ENCODE assay signal across 8 cellular contexts in genomic region chr2:219155054-219155644, GRCh38. TPM values are rescaled to one million over a fixed set of nuclear protein-coding genes. Genes with fewer than 3 reads are reported as not detected.
A peak's percentile ranks its signal among the peaks of the same experiment; 100 is the strongest.
DNase-seq lines count a peak whose midpoint lies in the region; ATAC-seq and TF ChIP-seq lines count a peak whose summit lies in the region.

No MANE protein-coding gene starts in this region.

- no peaks in the 10 kb centered on the region for H3K9me3 Mint-ChIP-seq in activated CD4-positive, alpha-beta T cell treated with anti-CD3 and anti-CD28 coated beads for 36 hours (ENCODE audit: low read depth)

- CTCF ChIA-PET in activated CD4-positive, alpha-beta T cell treated with anti-CD3 and anti-CD28 coated beads for 36 hours (lab: Charles Lee), result interaction anchor here (0.5 to 10.4 kb wide), 45 partner anchors 11 to 1613 kb away, joined by 3 to 125 read pairs (median 4); partner anchors contain the start of genes CFAP65, CNPPD1, DNAJB2 and IHH
- CTCF ChIA-PET in PC-9 (lab: Charles Lee) (interaction anchor here (0.8 to 2.5 kb wide), 10 partner anchors 77 to 175 kb away, joined by 3 to 22 read pairs (median 4); no protein-coding TSS in a partner anchor), mammary epithelial cell (lab: Charles Lee; ENCODE audit: low non-redundant PET) (interaction anchor here (0.5 to 1.2 kb wide), 8 partner anchors 37 to 588 kb away, joined by 3 to 11 read pairs (median 4); no protein-coding TSS in a partner anchor)

- H3K27ac Mint-ChIP-seq in activated CD4-positive, alpha-beta T cell treated with anti-CD3 and anti-CD28 coated beads for 36 hours, result no peak overlapping the region

- no peaks in the 10 kb centered on the region for H3K9me2 ChIP-seq in PC-9 (ENCODE audit: insufficient read depth)

- no peak overlapping the region for H3K9ac ChIP-seq in mammary epithelial cell (ENCODE audit: insufficient read depth, low read length)

- 5% methylated on average over 4 of the region's 4 CpGs for WGBS in mammary epithelial cell (ENCODE audit: low coverage, missing lambda C conversion rate)

- H3K36me3 Mint-ChIP-seq in activated CD4-positive, alpha-beta T cell treated with anti-CD3 and anti-CD28 coated beads for 36 hours (ENCODE audit: low read depth), result peaks cover 20% of the 10 kb centered on the region

- peaks cover 9% of the 10 kb centered on the region; the same call in 1 of the 2 replicates for H3F3A ChIP-seq in PC-9 (ENCODE audit: insufficient read depth, low read depth)

- H3K4me1 ChIP-seq in PC-9 (replicated peaks; ENCODE audit: insufficient read depth) (no peaks in the 10 kb centered on the region), mammary epithelial cell (ENCODE audit: insufficient read depth, low read length) (peaks cover 9% of the 10 kb centered on the region), thoracic aorta (ENCODE audit: control insufficient read depth in 1 of 2, low read depth in 2 of 2) (peaks cover 4 to 5% of the 10 kb centered on the region in 2 donors)

- peak; percentile 47 for DNase-seq in activated CD4-positive, alpha-beta T cell treated with anti-CD3 and anti-CD28 coated beads for 36 hours
- DNase-seq in activated CD4-positive, alpha-beta T cell treated with anti-CD3 and anti-CD28 coated beads for 1 hour, result no peak
- DNase-seq in LHCN-M2 (ENCODE audit: low read depth), result peak; percentile 71
- peak in 1 of 2 experiments; percentile 12 for DNase-seq in PC-9
- DNase-seq in mammary epithelial cell, result peak; percentile 54
- DNase-seq in kidney epithelial cell (ENCODE audit: low read depth), result no peak
- no peak for DNase-seq in thoracic aorta (ENCODE audit: low spot score)

- H3K27ac ChIP-seq in PC-9 (no peak overlapping the region), mammary epithelial cell (ENCODE audit: insufficient read depth, low read depth, low read length) (no peak overlapping the region), thoracic aorta (no peak overlapping the region)

- no peaks in the 10 kb centered on the region for H3K27me3 Mint-ChIP-seq in activated CD4-positive, alpha-beta T cell treated with anti-CD3 and anti-CD28 coated beads for 36 hours

- TF ChIP-seq CTCF in PC-9 (conservative IDR thresholded peaks at IDR 0.05), result peak; percentile 81
- peak; percentile 23 to 61 for TF ChIP-seq CTCF in mammary epithelial cell (conservative IDR thresholded peaks at IDR 0.05 in 1 of 2, IDR thresholded peaks at IDR 0.05 in 1 of 2; ENCODE audit: extremely low read depth in 1 of 2, insufficient read depth in 1 of 2, low read depth in 1 of 2, low read length in 2 of 2)
- TF ChIP-seq CTCF in kidney epithelial cell (IDR thresholded peaks at IDR 0.05; ENCODE audit: insufficient read depth, low read length, poor library complexity, severe bottlenecking), result peak; percentile 39
- peak; percentile 51 for TF ChIP-seq CTCF in thoracic aorta (IDR thresholded peaks at IDR 0.05)

- no peaks in the 10 kb centered on the region for H3K27me3 ChIP-seq in PC-9 (ENCODE audit: insufficient read depth, low read depth)
- no peaks in the 10 kb centered on the region for H3K27me3 ChIP-seq in mammary epithelial cell (ENCODE audit: insufficient read depth, low read length)
- no peaks in the 10 kb centered on the region for H3K27me3 ChIP-seq in kidney epithelial cell (ENCODE audit: control insufficient read depth, insufficient read depth, low read length)
- no peaks in the 10 kb centered on the region for H3K27me3 ChIP-seq in thoracic aorta (replicated peaks; ENCODE audit: insufficient read depth)

- no peaks in the 10 kb centered on the region for H3K36me3 ChIP-seq in PC-9 (ENCODE audit: low read depth)
- H3K36me3 ChIP-seq in mammary epithelial cell (ENCODE audit: insufficient read depth, low read length), result peaks cover 3% of the 10 kb centered on the region
- no peaks in the 10 kb centered on the region for H3K36me3 ChIP-seq in kidney epithelial cell (ENCODE audit: control insufficient read depth, insufficient read depth, low read length)
- H3K36me3 ChIP-seq in thoracic aorta, result no peaks in the 10 kb centered on the region

- POLR2A ChIA-PET in activated CD4-positive, alpha-beta T cell treated with anti-CD3 and anti-CD28 coated beads for 36 hours (lab: Charles Lee), result no interaction called here
- POLR2A ChIA-PET in PC-9 (lab: Charles Lee; ENCODE audit: unreplicated experiment), result interaction anchor here (1.2 kb wide), 1 partner anchor 125 kb away, joined by 4 read pairs; no protein-coding TSS in a partner anchor

- dilution Hi-C loops in mammary epithelial cell (cut with HindIII; ENCODE audit: low sequenced_read_pairs), result no loop called here

- H4K20me1 ChIP-seq in PC-9 (ENCODE audit: insufficient read depth) (no peaks in the 10 kb centered on the region), mammary epithelial cell (ENCODE audit: insufficient read depth, low read length) (no peaks in the 10 kb centered on the region)

- H3K9me3 ChIP-seq in PC-9 (ENCODE audit: insufficient read depth, low read depth) (no peaks in the 10 kb centered on the region), mammary epithelial cell (replicated peaks; ENCODE audit: insufficient read depth, low read length) (no peaks in the 10 kb centered on the region), thoracic aorta (no peaks in the 10 kb centered on the region)

- no peak overlapping the region for H3K4me3 Mint-ChIP-seq in activated CD4-positive, alpha-beta T cell treated with anti-CD3 and anti-CD28 coated beads for 36 hours

- intact Hi-C loops in activated CD4-positive, alpha-beta T cell treated with anti-CD3 and anti-CD28 coated beads for 36 hours (cut with DNase I, micrococcal nuclease), result loop anchor here (1.0 to 5.0 kb wide), 4 partner anchors 97 to 303 kb away; no protein-coding TSS in a partner anchor
- intact Hi-C loops in PC-9 (cut with micrococcal nuclease; ENCODE audit: unreplicated experiment), result loop anchor here (1.0 to 5.0 kb wide), 4 partner anchors 97 to 302 kb away; no protein-coding TSS in a partner anchor
- intact Hi-C loops in mammary epithelial cell (cut with micrococcal nuclease), result loop anchor here (1.0 kb wide), 5 partner anchors 82 to 159 kb away; no protein-coding TSS in a partner anchor

- H3K4me1 Mint-ChIP-seq in activated CD4-positive, alpha-beta T cell treated with anti-CD3 and anti-CD28 coated beads for 36 hours, result peaks cover 6% of the 10 kb centered on the region

- H3K4me2 ChIP-seq in PC-9, result no peak overlapping the region
- no peak overlapping the region for H3K4me2 ChIP-seq in mammary epithelial cell (ENCODE audit: insufficient read depth, low read depth, low read length)

- H3K79me2 ChIP-seq in PC-9 (ENCODE audit: low read depth), result no peaks in the 10 kb centered on the region
- H3K79me2 ChIP-seq in mammary epithelial cell (ENCODE audit: insufficient read depth, low read length), result no peaks in the 10 kb centered on the region

- H3K4me3 ChIP-seq in PC-9 (no peak overlapping the region), mammary epithelial cell (replicated peaks in 1 of 3; ENCODE audit: insufficient read depth in 1 of 3, low read depth in 2 of 3, low read length in 3 of 3) (no peak overlapping the region), kidney epithelial cell (ENCODE audit: low read depth, low read length) (no peak overlapping the region), thoracic aorta (no peak overlapping the region)

- BruUV-seq in PC-9 (replicated peaks; lab: Mats Ljungman, UMichigan) (no TSS peak), mammary epithelial cell (replicated peaks; lab: Mats Ljungman, UMichigan) (no TSS peak)

- in situ Hi-C loops in mammary epithelial cell (cut with MboI; ENCODE audit: low sequenced_read_pairs in 2 of 2), result loop anchor here in 1 of 2 donors (10.0 kb wide), 1 partner anchor 130 kb away; no protein-coding TSS in a partner anchor

- no peak overlapping the region for H2AFZ ChIP-seq in PC-9
- H2AFZ ChIP-seq in mammary epithelial cell (ENCODE audit: low read depth, low read length), result no peak overlapping the region

- ATAC-seq in activated CD4-positive, alpha-beta T cell treated with anti-CD3 and anti-CD28 coated beads for 36 hours, result peak; percentile 47
- ATAC-seq in thoracic aorta (ENCODE audit: insufficient number of reproducible peaks, low FRiP score, low read depth) (no peak), HG02798 (IDR thresholded peaks at IDR 0.05; ENCODE audit: poor library complexity, unreplicated experiment) (no peak)

RNA-seq across cellular contexts. Expression of gene NHEJ1, which starts 5.5 kb away (rescaled TPM):
- 10 to 100 TPM; 20.7 to 23.8 TPM for total RNA-seq in activated CD4-positive, alpha-beta T cell treated with anti-CD3 and anti-CD28 coated beads for 36 hours
- 18.0 and 22.2 TPM in 2 replicates for total RNA-seq in LHCN-M2 (2014; rRNA removed)
- polyA plus RNA-seq in LHCN-M2 (2012), result 10.3 TPM
- total RNA-seq in PC-9 (2021), result 9.8 and 11.2 TPM in 2 replicates
- 10 to 100 TPM; 10.4 to 13.3 TPM for total RNA-seq in mammary epithelial cell
- 14.6 TPM for polyA plus RNA-seq in mammary epithelial cell
- 5.1 TPM for polyA minus RNA-seq in mammary epithelial cell
- 16.1 and 19.1 TPM in 2 replicates for total RNA-seq in kidney epithelial cell
- total RNA-seq in thoracic aorta, result 10 to 100 TPM; 10.3 to 14.5 TPM

RNA-seq across cellular contexts. Expression of gene SLC23A3, which starts 14.7 kb away (rescaled TPM):
- total RNA-seq in activated CD4-positive, alpha-beta T cell treated with anti-CD3 and anti-CD28 coated beads for 36 hours, result 1 to 10 TPM; 1.2 to 1.9 TPM
- 0.06 TPM in 1 of 2 replicates, not detected in the other for total RNA-seq in LHCN-M2 (2014; rRNA removed)
- 0.05 TPM for polyA plus RNA-seq in LHCN-M2 (2012)
- 7.1 and 7.9 TPM in 2 replicates for total RNA-seq in PC-9 (2021)
- 1 to 10 TPM; 2.5 to 2.7 TPM for total RNA-seq in mammary epithelial cell
- polyA plus RNA-seq in mammary epithelial cell, result 0.59 TPM
- polyA minus RNA-seq in mammary epithelial cell, result not detected
- total RNA-seq in kidney epithelial cell, result 0.84 and 1.2 TPM in 2 replicates
- 1 to 10 TPM; 1.4 to 3.4 TPM for total RNA-seq in thoracic aorta

RNA-seq across cellular contexts. Expression of gene CNPPD1, which starts 21.6 kb away (rescaled TPM):
- total RNA-seq in activated CD4-positive, alpha-beta T cell treated with anti-CD3 and anti-CD28 coated beads for 36 hours, result 10 to 100 TPM; 38.7 to 41.4 TPM
- 21.3 and 22.8 TPM in 2 replicates for total RNA-seq in LHCN-M2 (2014; rRNA removed)
- 30.3 TPM for polyA plus RNA-seq in LHCN-M2 (2012)
- 36.5 and 37.1 TPM in 2 replicates for total RNA-seq in PC-9 (2021)
- 10 to 100 TPM; 30.2 to 42.5 TPM for total RNA-seq in mammary epithelial cell
- polyA plus RNA-seq in mammary epithelial cell, result 35.9 TPM
- polyA minus RNA-seq in mammary epithelial cell, result 22.3 TPM
- 54.2 and 55.3 TPM in 2 replicates for total RNA-seq in kidney epithelial cell
- 10 to 100 TPM; 31.9 to 51.0 TPM for total RNA-seq in thoracic aorta

RNA-seq across cellular contexts. Expression of gene RETREG2, which starts 22.9 kb away (rescaled TPM):
- 10 to 100 TPM; 58.8 to 70.1 TPM for total RNA-seq in activated CD4-positive, alpha-beta T cell treated with anti-CD3 and anti-CD28 coated beads for 36 hours
- 70.3 and 88.3 TPM in 2 replicates for total RNA-seq in LHCN-M2 (2014; rRNA removed)
- polyA plus RNA-seq in LHCN-M2 (2012), result 85.3 TPM
- total RNA-seq in PC-9 (2021), result 77.0 and 84.4 TPM in 2 replicates
- 10 to 100 TPM; 56.1 to 73.5 TPM for total RNA-seq in mammary epithelial cell
- 74.1 TPM for polyA plus RNA-seq in mammary epithelial cell
- polyA minus RNA-seq in mammary epithelial cell, result 109 TPM
- total RNA-seq in kidney epithelial cell, result 95.2 and 111 TPM in 2 replicates
- 10 to 100 TPM; 43.8 to 58.6 TPM for total RNA-seq in thoracic aorta

RNA-seq across cellular contexts. Expression of gene ZFAND2B, which starts 51.4 kb away (rescaled TPM):
- total RNA-seq in activated CD4-positive, alpha-beta T cell treated with anti-CD3 and anti-CD28 coated beads for 36 hours, result 10 to 100 TPM; 21.5 to 27.6 TPM
- total RNA-seq in LHCN-M2 (2014; rRNA removed), result 34.0 and 39.9 TPM in 2 replicates
- polyA plus RNA-seq in LHCN-M2 (2012), result 37.2 TPM
- total RNA-seq in PC-9 (2021), result 24.6 and 39.4 TPM in 2 replicates
- 10 to 100 TPM; 23.7 to 33.8 TPM for total RNA-seq in mammary epithelial cell
- polyA plus RNA-seq in mammary epithelial cell, result 32.0 TPM
- 41.3 TPM for polyA minus RNA-seq in mammary epithelial cell
- total RNA-seq in kidney epithelial cell, result 44.3 and 48.2 TPM in 2 replicates
- 10 to 100 TPM; 21.7 to 83.8 TPM for total RNA-seq in thoracic aorta

Comparison
In these comparisons a context has a peak if more than half of its experiments do, and no peak if none do; other contexts are left out.
1. DNase-seq: peak in activated CD4-positive, alpha-beta T cell treated with anti-CD3 and anti-CD28 coated beads for 36 hours (single experiment), LHCN-M2 (single experiment) and mammary epithelial cell (single experiment); none in activated CD4-positive, alpha-beta T cell treated with anti-CD3 and anti-CD28 coated beads for 1 hour (single experiment), kidney epithelial cell (single experiment) and thoracic aorta (single experiment).
2. Peak in every context shown above with its lines, with median percentiles within 50 percentile points of each other: CTCF ChIP-seq.